Comparison of ENCODE assay signal across 9 cellular contexts in the genomic region with DNA sequence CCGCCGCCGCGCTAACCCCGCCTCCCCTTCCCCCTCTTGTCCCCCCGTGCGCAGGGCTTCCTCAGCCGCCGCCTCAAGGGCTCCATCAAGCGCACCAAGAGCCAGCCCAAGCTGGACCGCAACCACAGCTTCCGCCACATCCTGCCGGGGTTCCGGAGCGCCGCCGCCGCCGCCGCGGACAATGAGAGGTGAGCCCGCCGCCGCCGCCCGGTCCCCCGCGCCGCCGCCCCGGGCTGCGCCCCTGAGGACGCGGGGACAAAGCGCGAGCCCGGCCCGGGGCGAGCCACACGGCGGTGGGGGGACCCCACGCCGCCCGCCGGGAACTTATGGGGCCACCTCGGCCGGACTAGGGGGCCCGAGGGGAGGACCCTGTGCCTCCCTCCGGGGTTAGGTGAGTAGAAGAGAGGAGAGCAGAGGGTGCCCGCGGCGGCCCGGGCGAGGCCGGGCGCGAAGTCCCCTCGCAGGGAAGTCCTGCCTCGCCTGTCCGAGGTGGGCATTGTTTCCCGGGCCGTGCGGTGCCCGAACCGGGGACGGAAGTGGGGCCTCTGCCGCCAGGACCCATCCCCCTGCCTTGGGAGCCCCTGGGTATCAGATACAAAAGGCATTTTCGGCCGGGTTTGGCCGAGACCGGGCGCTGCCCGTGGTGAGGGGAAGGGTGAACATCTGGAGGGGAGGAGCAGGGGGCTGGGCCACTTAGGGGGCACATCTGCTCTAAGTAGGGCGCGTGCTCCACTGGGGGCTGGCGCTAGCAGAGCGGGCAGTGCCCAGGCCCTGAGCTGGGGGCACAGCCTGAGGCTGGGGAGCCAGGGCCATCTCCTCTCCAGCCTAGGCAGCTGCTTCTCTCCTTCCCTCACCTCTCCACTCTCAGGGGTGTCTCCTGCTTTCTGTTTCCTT.
DNase-seq lines count a peak whose midpoint lies in the region; FAIRE-seq and TF ChIP-seq lines count a peak whose summit lies in the region.
"Had no signal": no experiment of that assay in that cellular context is flagged by ENCODE, and none has a peak within 500 bp of the region (broad histone marks: within the 10 kb centered on the region; RNA-seq: fewer than 3 reads in every experiment).

No MANE protein-coding gene starts in this region.

- peaks cover 29% of the 10 kb centered on the region for H3K27me3 ChIP-seq in iPS-20b (ENCODE audit: insufficient read depth, low read length)

- in situ Hi-C loops in astrocyte of the cerebellum (cut with HindIII; ENCODE audit: low sequenced_read_pairs): loop anchor here (25.0 kb wide), 1 partner anchor 288 kb away; no protein-coding TSS in a partner anchor

- DNase-seq in NCI-H2227 (lab: John Stamatoyannopoulos, UW; ENCODE audit: unreplicated experiment) (peak; percentile 69), NCI-H2227 treated with DMSO at 0.1 percent for 48 hours (lab: John Stamatoyannopoulos, UW) (no peak), HFF-Myc (ENCODE audit: extremely low read depth, low read depth) (no peak), RCC 7860 (ENCODE audit: low spot score) (peak; percentile 30), astrocyte of the cerebellum (ENCODE audit: low read depth) (peak; percentile 37), NCI-H1694 (lab: John Stamatoyannopoulos, UW) (no peak)
- DNase-seq in stimulated activated CD4-positive, alpha-beta T cell treated with anti-CD3 and anti-CD28 coated beads, Interleukin-2, amount 100 ng/mL, for 24 hours: peak; percentile 24 to 68

- no peaks in the 10 kb centered on the region for H3K36me3 ChIP-seq in iPS-20b (ENCODE audit: insufficient read depth, low read depth, low read length)

- FAIRE-seq in RCC 7860 (lab: Jason Lieb, UNC): no peak
- FAIRE-seq: frontal cortex had no signal

- no peak overlapping the region for H3K27ac ChIP-seq in iPS-20b (ENCODE audit: low read length)

- H3K4me3 ChIP-seq in HFF-Myc (replicated peaks; ENCODE audit: low read depth, low read length) (peak overlapping the region; percentile 81), astrocyte of the cerebellum (ENCODE audit: low read depth, low read length) (peak overlapping the region; percentile 67), iPS-20b (ENCODE audit: low read length) (peak overlapping the region; percentile 74)

- no peak for TF ChIP-seq CTCF in HFF-Myc (IDR thresholded peaks at IDR 0.05; ENCODE audit: low read depth, low read length, missing control alignments)
- no peak for TF ChIP-seq CTCF in astrocyte of the cerebellum (IDR thresholded peaks at IDR 0.05; ENCODE audit: low read depth, low read length, missing control alignments)

- H3K9ac ChIP-seq in iPS-20b (ENCODE audit: low read depth, low read length): peak overlapping the region; percentile 80

- peaks cover 4% of the 10 kb centered on the region; the same call in 1 of the 2 replicates for H3K4me1 ChIP-seq in iPS-20b (ENCODE audit: insufficient read depth, low read length)

- no peaks in the 10 kb centered on the region for H3K9me3 ChIP-seq in iPS-20b (ENCODE audit: insufficient read depth, low read depth, low read length)

Comparison
In these comparisons a context has a peak if more than half of its experiments do, and no peak if none do; other contexts are left out.
1. DNase-seq: peak in NCI-H2227 (single experiment), RCC 7860 (single experiment), astrocyte of the cerebellum (single experiment) and stimulated activated CD4-positive, alpha-beta T cell treated with anti-CD3 and anti-CD28 coated beads, Interleukin-2, amount 100 ng/mL, for 24 hours (2 of 2); none in NCI-H2227 treated with DMSO at 0.1 percent for 48 hours (single experiment), HFF-Myc (single experiment) and NCI-H1694 (single experiment).
2. Peak in every context shown above with its lines, with median percentiles within 50 percentile points of each other: H3K4me3 ChIP-seq.